In genomic region chr3:195532858-195533257, GRCh38 we compare ENCODE assay signal across 1 cellular context.
TF ChIP-seq lines count a peak whose summit lies in the region.

No MANE protein-coding gene starts in this region.

TF ChIP-seq in GM12878, 131 proteins besides CTCF, POLR2A, EP300 and RAD21:
- TF ChIP-seq SMC3 (IDR thresholded peaks at IDR 0.05; ENCODE audit: borderline replicate concordance, low read length) (no peak), SKIL (IDR thresholded peaks at IDR 0.05; ENCODE audit: low read depth, poor library complexity, severe bottlenecking) (no peak), ZNF384 (IDR thresholded peaks at IDR 0.05; ENCODE audit: borderline replicate concordance, low read depth, low read length) (no peak), MXI1 (IDR thresholded peaks at IDR 0.05; ENCODE audit: low read depth, low read length) (no peak), E2F8 (IDR thresholded peaks at IDR 0.05; ENCODE audit: low read depth, partially characterized antibody) (no peak), RELB (IDR thresholded peaks at IDR 0.05; ENCODE audit: low read depth) (no peak), EGR1 (IDR thresholded peaks at IDR 0.05; ENCODE audit: borderline replicate concordance in 1 of 2, low read depth in 2 of 2, low read length in 2 of 2) (no peak), CREM (IDR thresholded peaks at IDR 0.05; ENCODE audit: low read depth) (no peak), EZH2 (IDR thresholded peaks at IDR 0.05; ENCODE audit: borderline replicate concordance, control insufficient read depth, low read depth, low read length) (no peak), MEF2A (IDR thresholded peaks at IDR 0.05; ENCODE audit: insufficient read depth, low read depth, low read length) (no peak), SIN3A (IDR thresholded peaks at IDR 0.05; ENCODE audit: low read depth, low read length) (no peak), EED (IDR thresholded peaks at IDR 0.05; ENCODE audit: low read depth) (no peak), DPF2 (IDR thresholded peaks at IDR 0.05) (no peak), BMI1 (IDR thresholded peaks at IDR 0.05; ENCODE audit: borderline replicate concordance) (no peak)
